9 cellular contexts compared by ENCODE assay signal in the genomic region with DNA sequence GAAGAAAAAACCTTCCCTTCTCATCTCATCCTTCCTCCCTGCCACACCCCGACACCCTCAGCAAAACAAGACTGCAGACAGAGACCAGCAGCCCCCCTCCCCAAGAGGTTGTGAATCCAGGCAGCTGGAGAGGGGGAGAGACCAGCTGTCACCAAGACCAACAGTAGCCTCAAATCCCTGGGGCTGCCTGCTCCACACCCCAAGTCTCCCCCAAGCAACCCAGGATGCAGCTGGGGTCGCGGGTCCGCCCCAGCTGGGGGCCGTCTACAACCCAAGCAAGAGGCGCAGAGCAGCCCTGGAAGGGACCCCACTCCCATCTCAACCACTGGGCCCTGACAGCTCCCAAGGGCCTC. TPM values are rescaled to one million over a fixed set of nuclear protein-coding genes. Genes with fewer than 3 reads are reported as not detected.
DNase-seq lines count a peak whose midpoint lies in the region; ATAC-seq, FAIRE-seq and TF ChIP-seq lines count a peak whose summit lies in the region.
"Had no signal": no experiment of that assay in that cellular context is flagged by ENCODE, and none has a peak within 500 bp of the region (broad histone marks: within the 10 kb centered on the region; RNA-seq: fewer than 3 reads in every experiment).

No MANE protein-coding gene starts in this region.

- ATAC-seq in activated CD4-positive, alpha-beta T cell treated with anti-CD3 and anti-CD28 coated beads for 36 hours = no peak

- no peak for TF ChIP-seq CTCF in kidney (IDR thresholded peaks at IDR 0.05; ENCODE audit: borderline replicate concordance, extremely low read depth, insufficient read depth)
- no peak for TF ChIP-seq CTCF in suprapubic skin (IDR thresholded peaks at IDR 0.05)

- no peaks in the 10 kb centered on the region for H3K27me3 ChIP-seq in suprapubic skin

- intact Hi-C loops in activated CD4-positive, alpha-beta T cell treated with anti-CD3 and anti-CD28 coated beads for 36 hours (cut with DNase I, micrococcal nuclease) = loop anchor here in 1 of 2 experiments (10.0 kb wide), 1 partner anchor 792 kb away; a partner anchor contains a TSS
- intact Hi-C loops in kidney (cut with DNase I) = no loop called here

- POLR2A ChIA-PET in activated CD4-positive, alpha-beta T cell treated with anti-CD3 and anti-CD28 coated beads for 36 hours (lab: Charles Lee) = interaction anchor here (0.6 to 1.1 kb wide), 2 partner anchors 9 to 11 kb away, joined by 3 to 4 read pairs; no protein-coding TSS in a partner anchor

- DNase-seq in activated CD4-positive, alpha-beta T cell treated with anti-CD3 and anti-CD28 coated beads for 36 hours = no peak
- no peak for DNase-seq in activated CD4-positive, alpha-beta T cell treated with anti-CD3 and anti-CD28 coated beads, Interleukin-2, amount 50 U/mL, for 48 hours
- DNase-seq in kidney (no peak), suprapubic skin (ENCODE audit: low spot score in 2 of 2) (no peak), NCI-H1417 treated with DMSO at 0.1 percent for 48 hours (lab: John Stamatoyannopoulos, UW) (no peak), NCI-H1694 treated with DMSO at 0.1 percent for 48 hours (lab: John Stamatoyannopoulos, UW) (no peak), RKO (ENCODE audit: low spot score) (no peak)
- DNase-seq: cortex of kidney had no signal

- no peak for TF ChIP-seq POLR2A in suprapubic skin (IDR thresholded peaks at IDR 0.05)

- H3K4me3 Mint-ChIP-seq in activated CD4-positive, alpha-beta T cell treated with anti-CD3 and anti-CD28 coated beads for 36 hours = peak overlapping the region; percentile 78
- H3K4me3 Mint-ChIP-seq in activated naive CD8-positive, alpha-beta T cell = peak overlapping the region; percentile 80

- TF ChIP-seq EP300 in suprapubic skin (IDR thresholded peaks at IDR 0.05) = no peak

- peaks cover 66% of the 10 kb centered on the region for H3K4me1 Mint-ChIP-seq in activated CD4-positive, alpha-beta T cell treated with anti-CD3 and anti-CD28 coated beads for 36 hours
- peaks cover 44% of the 10 kb centered on the region for H3K4me1 Mint-ChIP-seq in activated naive CD8-positive, alpha-beta T cell (ENCODE audit: low read depth)

- H3K4me3 ChIP-seq in kidney (ENCODE audit: low read length in 2 of 2) (no peak overlapping the region), suprapubic skin (peak overlapping the region; percentile 56)

- H3K36me3 ChIP-seq in kidney (ENCODE audit: control insufficient read depth in 1 of 2, insufficient read depth in 2 of 2, low read length in 2 of 2) (no peaks in the 10 kb centered on the region), suprapubic skin (no peaks in the 10 kb centered on the region)

- no peaks in the 10 kb centered on the region for H3K9me3 Mint-ChIP-seq in activated CD4-positive, alpha-beta T cell treated with anti-CD3 and anti-CD28 coated beads for 36 hours (ENCODE audit: low read depth)
- no peaks in the 10 kb centered on the region for H3K9me3 Mint-ChIP-seq in activated naive CD8-positive, alpha-beta T cell (ENCODE audit: low read depth)

- H3K4me1 ChIP-seq in kidney (ENCODE audit: control insufficient read depth in 1 of 2, insufficient read depth in 1 of 2, low read depth in 1 of 2, low read length in 2 of 2) (peaks cover 16 to 36% of the 10 kb centered on the region in 2 donors), suprapubic skin (peaks cover 100% of the 10 kb centered on the region)

- no peaks in the 10 kb centered on the region for H3K27me3 Mint-ChIP-seq in activated CD4-positive, alpha-beta T cell treated with anti-CD3 and anti-CD28 coated beads for 36 hours
- H3K27me3 Mint-ChIP-seq in activated naive CD8-positive, alpha-beta T cell = no peaks in the 10 kb centered on the region

- WGBS in suprapubic skin = 41% methylated on average over 6 of the region's 6 CpGs

- H3K27ac ChIP-seq in kidney (ENCODE audit: low read depth in 2 of 2, low read length in 2 of 2) (peak overlapping the region; percentile 55 to 87), suprapubic skin (peak overlapping the region; percentile 88)

- FAIRE-seq in kidney (lab: Jason Lieb, UNC) = no peak

- CTCF ChIA-PET in activated CD4-positive, alpha-beta T cell treated with anti-CD3 and anti-CD28 coated beads for 36 hours (lab: Charles Lee) = interaction anchor here (0.6 kb wide), 1 partner anchor 453 kb away, joined by 4 read pairs; no protein-coding TSS in a partner anchor

- H3K9me3 ChIP-seq in kidney (ENCODE audit: control insufficient read depth in 1 of 2, low read length in 2 of 2) = no peaks in the 10 kb centered on the region
- no peaks in the 10 kb centered on the region for H3K9me3 ChIP-seq in suprapubic skin

- peak overlapping the region; percentile 86 for H3K27ac Mint-ChIP-seq in activated CD4-positive, alpha-beta T cell treated with anti-CD3 and anti-CD28 coated beads for 36 hours
- peak overlapping the region; percentile 73 for H3K27ac Mint-ChIP-seq in activated naive CD8-positive, alpha-beta T cell

- peak overlapping the region in 1 of 2 donors; percentile 7 for H3K9ac ChIP-seq in kidney (ENCODE audit: low read length in 2 of 2)

- peaks cover 2% of the 10 kb centered on the region for H3K36me3 Mint-ChIP-seq in activated CD4-positive, alpha-beta T cell treated with anti-CD3 and anti-CD28 coated beads for 36 hours (ENCODE audit: low read depth)
- H3K36me3 Mint-ChIP-seq in activated naive CD8-positive, alpha-beta T cell = no peaks in the 10 kb centered on the region

RNA-seq across cellular contexts. Expression of a gene that starts 7.1 kb away (rescaled TPM):
- total RNA-seq in activated CD4-positive, alpha-beta T cell treated with anti-CD3 and anti-CD28 coated beads for 36 hours = 10 to 100 TPM; 22.5 to 28.8 TPM
- total RNA-seq in kidney (22.2 TPM), suprapubic skin (10 to 100 TPM; 12.1 to 30.8 (median 20.9) TPM)
- polyA plus RNA-seq in kidney (ENCODE audit: insufficient read depth, low read depth, low replicate concordance) = 10.4 TPM

RNA-seq across cellular contexts. Expression of a gene that starts 8.0 kb away (rescaled TPM):
- total RNA-seq in activated CD4-positive, alpha-beta T cell treated with anti-CD3 and anti-CD28 coated beads for 36 hours = 10 to 100 TPM; 39.3 to 49.8 TPM
- total RNA-seq in kidney = 36.8 TPM
- 12.1 TPM for polyA plus RNA-seq in kidney (ENCODE audit: insufficient read depth, low read depth, low replicate concordance)
- total RNA-seq in suprapubic skin = 10 to 100 TPM; 31.8 to 63.1 (median 38.3) TPM

RNA-seq across cellular contexts. Expression of a gene that starts 29.0 kb away (rescaled TPM):
- 10 to 100 TPM; 84.5 to 88.5 TPM for total RNA-seq in activated CD4-positive, alpha-beta T cell treated with anti-CD3 and anti-CD28 coated beads for 36 hours
- total RNA-seq in kidney (63.8 TPM), suprapubic skin (100 to 1,000 TPM in 3 of 4 donors, 10 to 100 TPM in 1; 82.3 to 120 (median 110) TPM)
- polyA plus RNA-seq in kidney (ENCODE audit: insufficient read depth, low read depth, low replicate concordance) = 65.1 TPM

RNA-seq across cellular contexts. Expression of a gene that starts 44.2 kb away (rescaled TPM):
- 1 to 10 TPM; 7.9 to 8.4 TPM for total RNA-seq in activated CD4-positive, alpha-beta T cell treated with anti-CD3 and anti-CD28 coated beads for 36 hours
- 3.6 TPM for total RNA-seq in kidney
- polyA plus RNA-seq in kidney (ENCODE audit: insufficient read depth, low read depth, low replicate concordance) = 0.24 TPM
- total RNA-seq in suprapubic skin = 1 to 10 TPM; 1.5 to 3.8 (median 1.8) TPM

RNA-seq across cellular contexts. Expression of a gene that starts 48.9 kb away (rescaled TPM):
- 1 to 10 TPM; 5.6 to 6.1 TPM for total RNA-seq in activated CD4-positive, alpha-beta T cell treated with anti-CD3 and anti-CD28 coated beads for 36 hours
- total RNA-seq in kidney = 10.3 TPM
- polyA plus RNA-seq in kidney (ENCODE audit: insufficient read depth, low read depth, low replicate concordance) = 6.1 TPM
- 10 to 100 TPM; 13.4 to 26.7 (median 22.3) TPM for total RNA-seq in suprapubic skin
